Comparison of ENCODE assay signal across 8 cellular contexts in genomic region chr1:201376464-201377374, GRCh38. TPM values are rescaled to one million over a fixed set of nuclear protein-coding genes. Genes with fewer than 3 reads are reported as not detected.
DNase-seq lines count a peak whose midpoint lies in the region; ATAC-seq, FAIRE-seq and TF ChIP-seq lines count a peak whose summit lies in the region.

No MANE protein-coding gene starts in this region.

- H3K9me3 ChIP-seq in neural cell (ENCODE audit: low read length): no peaks in the 10 kb centered on the region
- no peaks in the 10 kb centered on the region for H3K9me3 ChIP-seq in sigmoid colon

- H3K27ac ChIP-seq in neural cell (ENCODE audit: low read length) (no peak overlapping the region), sigmoid colon (no peak overlapping the region)

- H3K27me3 ChIP-seq in neural cell (ENCODE audit: insufficient read depth, low read depth, low read length) (no peaks in the 10 kb centered on the region), sigmoid colon (peaks cover 0 to 4% (median 0%) of the 10 kb centered on the region in 3 donors)

- H3K79me2 ChIP-seq in neural cell (replicated peaks; ENCODE audit: insufficient read depth, low read length): no peaks in the 10 kb centered on the region

- DNase-seq in A172 (ENCODE audit: low spot score) (peak; percentile 62), GM12892 (ENCODE audit: insufficient read length) (peak; percentile 70), NCI-H460 (ENCODE audit: extremely low read depth, low read depth) (peak; percentile 40), dermis blood vessel endothelial cell (peak; percentile 57), sigmoid colon (no peak), globus pallidus (ENCODE audit: low spot score) (no peak)

- no peak overlapping the region for H3K9ac ChIP-seq in neural cell (ENCODE audit: low read length)

- no peak for TF ChIP-seq RAD21 in neural cell (conservative IDR thresholded peaks at IDR 0.05)

- TF ChIP-seq POLR2A in GM12892 (IDR thresholded peaks at IDR 0.05; ENCODE audit: low read depth, low read length): no peak
- no peak for TF ChIP-seq POLR2A in sigmoid colon (IDR thresholded peaks at IDR 0.05)

- no peak overlapping the region for H3K4me2 ChIP-seq in neural cell (ENCODE audit: low read length)

- intact Hi-C loops in sigmoid colon (cut with DNase I): no loop called here

- TF ChIP-seq EP300 in neural cell (conservative IDR thresholded peaks at IDR 0.05; ENCODE audit: poor library complexity, severe bottlenecking) (no peak), sigmoid colon (IDR thresholded peaks at IDR 0.05) (no peak)

- 24 to 41% methylated on average over 11 of the region's 11 CpGs for WGBS in sigmoid colon, 2 donors

- no peaks in the 10 kb centered on the region for H4K20me1 ChIP-seq in neural cell (ENCODE audit: insufficient read depth)

- TF ChIP-seq CTCF in neural cell (IDR thresholded peaks at IDR 0.05; ENCODE audit: poor library complexity, severe bottlenecking): peak; percentile 23
- no peak for TF ChIP-seq CTCF in sigmoid colon (IDR thresholded peaks at IDR 0.05)

- H3K36me3 ChIP-seq in neural cell (ENCODE audit: insufficient read depth, low read length) (no peaks in the 10 kb centered on the region), sigmoid colon (no peaks in the 10 kb centered on the region)

- ATAC-seq in HG03565 (IDR thresholded peaks at IDR 0.05; ENCODE audit: unreplicated experiment): no peak

- H2AFZ ChIP-seq in neural cell (ENCODE audit: low read depth, low read length): no peak overlapping the region

- H3F3A ChIP-seq in neural cell (ENCODE audit: insufficient read depth, low read length, poor library complexity, severe bottlenecking): no peaks in the 10 kb centered on the region

- no peaks in the 10 kb centered on the region for H3K9me2 ChIP-seq in neural cell (ENCODE audit: insufficient read depth, low read length)

- peak; percentile 77 for FAIRE-seq in GM12892 (lab: Jason Lieb, UNC)

- H3K4me3 ChIP-seq in neural cell (ENCODE audit: low read length) (no peak overlapping the region), sigmoid colon (no peak overlapping the region)

- no peaks in the 10 kb centered on the region for H3K4me1 ChIP-seq in sigmoid colon

TF ChIP-seq in neural cell, 6 proteins besides CTCF, POLR2A, EP300 and RAD21:
- TF ChIP-seq MXI1 (conservative IDR thresholded peaks at IDR 0.05; ENCODE audit: poor library complexity, severe bottlenecking): no peak
- no peak for TF ChIP-seq POLR2AphosphoS5 (IDR thresholded peaks at IDR 0.05)
- no peak for TF ChIP-seq SMC3 (conservative IDR thresholded peaks at IDR 0.05; ENCODE audit: poor library complexity)
- TF ChIP-seq EZH2 (IDR thresholded peaks at IDR 0.05; ENCODE audit: borderline replicate concordance, insufficient read depth, low read length, poor library complexity, severe bottlenecking): no peak
- no peak for TF ChIP-seq TAF1 (IDR thresholded peaks at IDR 0.05; ENCODE audit: low read depth)
- TF ChIP-seq REST (IDR thresholded peaks at IDR 0.05; ENCODE audit: borderline replicate concordance): no peak

RNA-seq across cellular contexts. Expression of gene TNNT2, which starts 0.8 kb away (rescaled TPM):
- total RNA-seq in A172 (2014; rRNA removed; shearing (Covaris generic)): 0.45 and 2.9 TPM in 2 replicates
- not detected for polyA plus RNA-seq in GM12892 (2012; ENCODE audit: missing spikeins)
- not detected in 2 replicates for total RNA-seq in NCI-H460 (2014; rRNA removed; shearing (Covaris generic))
- not detected in 2 replicates for polyA plus RNA-seq in NCI-H460 (2014; cell fraction: nucleus; rRNA removed)
- total RNA-seq in dermis blood vessel endothelial cell (not detected in 2 replicates), sigmoid colon (under 1 TPM in 1 of 4 donors, not detected in 3; 0.81 TPM)
- polyA plus RNA-seq in neural cell (not detected in 2 replicates), sigmoid colon (10 to 100 TPM in 1 of 3 donors, 1 to 10 TPM in 2; 3.1 to 34.9 (median 4.8) TPM)
- polyA minus RNA-seq in neural cell: not detected in 2 replicates

RNA-seq across cellular contexts. Expression of gene LAD1, which starts 22.4 kb away (rescaled TPM):
- total RNA-seq in A172 (2014; rRNA removed; shearing (Covaris generic)): 0.67 TPM in 1 of 2 replicates, not detected in the other
- polyA plus RNA-seq in GM12892 (2012; ENCODE audit: missing spikeins): 0.89 TPM
- not detected in 2 replicates for total RNA-seq in NCI-H460 (2014; rRNA removed; shearing (Covaris generic))
- not detected in 2 replicates for polyA plus RNA-seq in NCI-H460 (2014; cell fraction: nucleus; rRNA removed)
- total RNA-seq in dermis blood vessel endothelial cell (0.09 and 0.68 TPM in 2 replicates), sigmoid colon (not detected)
- polyA plus RNA-seq in neural cell (not detected in 2 replicates), sigmoid colon (100 to 1,000 TPM in 2 of 3 donors, 10 to 100 TPM in 1; 63.7 to 151 (median 102) TPM)
- polyA minus RNA-seq in neural cell: not detected in 2 replicates

RNA-seq across cellular contexts. Expression of gene TNNI1, which starts 44.8 kb away (rescaled TPM):
- total RNA-seq in A172 (2014; rRNA removed; shearing (Covaris generic)): not detected in 2 replicates
- polyA plus RNA-seq in GM12892 (2012; ENCODE audit: missing spikeins): 0.40 TPM
- total RNA-seq in NCI-H460 (2014; rRNA removed; shearing (Covaris generic)): 1.9 TPM in 1 of 2 replicates, not detected in the other
- not detected in 2 replicates for polyA plus RNA-seq in NCI-H460 (2014; cell fraction: nucleus; rRNA removed)
- total RNA-seq in dermis blood vessel endothelial cell (not detected in 2 replicates), sigmoid colon (not detected)
- polyA plus RNA-seq in neural cell (3.0 and 8.9 TPM in 2 replicates), sigmoid colon (1 to 10 TPM in 1 of 3 donors, under 1 TPM in 2; 0.04 to 7.8 (median 0.46) TPM)
- 1.5 and 3.2 TPM in 2 replicates for polyA minus RNA-seq in neural cell

Comparison
In these comparisons a context has a peak if more than half of its experiments do, and no peak if none do; other contexts are left out.
1. DNase-seq: peak in A172 (single experiment), GM12892 (single experiment), NCI-H460 (single experiment) and dermis blood vessel endothelial cell (single experiment); none in sigmoid colon (single experiment) and globus pallidus (single experiment).